Comparison of ENCODE assay signal across 9 cellular contexts in the genomic region with DNA sequence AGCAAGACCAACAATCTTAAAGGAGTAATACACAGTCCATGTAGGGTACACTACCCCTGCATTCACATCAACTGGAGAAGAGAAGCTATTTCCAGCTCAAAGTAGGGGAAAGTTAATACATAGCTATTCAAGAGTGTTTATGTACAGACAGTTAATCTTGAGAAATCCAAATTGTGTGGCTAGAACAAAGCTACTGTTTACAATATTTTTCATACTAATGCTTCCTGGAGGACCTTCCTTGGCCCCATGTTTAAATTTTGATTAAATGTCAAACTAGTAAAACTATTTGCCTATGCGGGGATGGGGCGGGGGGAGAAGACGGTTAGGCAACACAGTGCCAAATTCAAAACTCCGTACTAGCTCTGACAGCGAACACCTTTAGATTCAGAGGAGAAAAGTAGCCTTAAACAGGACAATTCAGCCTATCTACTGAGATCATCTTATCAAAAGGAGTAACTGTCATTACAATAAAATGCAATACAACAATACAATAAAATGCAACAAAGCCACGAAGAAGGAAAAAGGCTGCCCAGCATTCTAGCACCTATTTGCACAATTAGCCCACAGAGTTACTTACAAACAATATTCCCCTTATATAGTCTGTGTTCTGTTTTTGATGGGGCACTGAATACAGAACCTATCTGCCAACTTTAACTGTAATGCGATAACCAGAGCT. TPM values are rescaled to one million over a fixed set of nuclear protein-coding genes. Genes with fewer than 3 reads are reported as not detected.
A peak's percentile ranks its signal among the peaks of the same experiment; 100 is the strongest.
DNase-seq lines count a peak whose midpoint lies in the region; ATAC-seq, FAIRE-seq and TF ChIP-seq lines count a peak whose summit lies in the region.
"Had no signal": no experiment of that assay in that cellular context is flagged by ENCODE, and none has a peak within 500 bp of the region (broad histone marks: within the 10 kb centered on the region; RNA-seq: fewer than 3 reads in every experiment).

No MANE protein-coding gene starts in this region.

- ATAC-seq in activated T-cell treated with anti-CD3 and anti-CD28 coated beads, Interleukin-2, amount 50 U/mL, for 4 hours, result no peak
- peak; percentile 33 for ATAC-seq in left lung

- H3K4me3 ChIP-seq in left lung (no peak overlapping the region), tibial artery (no peak overlapping the region)

- no peaks in the 10 kb centered on the region for H3K27me3 ChIP-seq in left lung
- no peaks in the 10 kb centered on the region for H3K27me3 ChIP-seq in tibial artery

- no peak for TF ChIP-seq CTCF in left lung (IDR thresholded peaks at IDR 0.05)
- TF ChIP-seq CTCF in tibial artery (IDR thresholded peaks at IDR 0.05), result no peak

- intact Hi-C loops in left lung (cut with DNase I), result no loop called here
- intact Hi-C loops in tibial artery (cut with DNase I; ENCODE audit: low total_unique reads), result no loop called here

- H3K4me1 ChIP-seq in left lung (peaks cover 33 to 94% of the 10 kb centered on the region in 2 donors), tibial artery (peaks cover 0 to 92% (median 74%) of the 10 kb centered on the region in 4 donors)

- no peak for DNase-seq in activated T-cell treated with anti-CD3 and anti-CD28 coated beads, Interleukin-2, amount 50 U/mL, for 4 hours
- DNase-seq in activated T-cell treated with anti-CD3 and anti-CD28 coated beads, Interleukin-2, amount 50 U/mL, for 48 hours, result no peak
- DNase-seq in activated naive CD8-positive, alpha-beta T cell treated with anti-CD3 and anti-CD28 coated beads for 36 hours, result no peak
- DNase-seq in left lung (no peak), tibial artery (no peak), RCC 7860 (ENCODE audit: low spot score) (no peak), ACHN (no peak), caudate nucleus (lab: John Stamatoyannopoulos, UW) (no peak)
- DNase-seq: NCI-H1436 had no signal

- peaks cover 3% of the 10 kb centered on the region for H3K36me3 Mint-ChIP-seq in activated T-cell treated with anti-CD3 and anti-CD28 coated beads, Interleukin-2, amount 50 U/mL, for 4 hours (ENCODE audit: insufficient read depth)
- peaks cover 34% of the 10 kb centered on the region for H3K36me3 Mint-ChIP-seq in activated naive CD8-positive, alpha-beta T cell treated with anti-CD3 and anti-CD28 coated beads for 36 hours

- no peaks in the 10 kb centered on the region for H3K36me3 ChIP-seq in left lung
- H3K36me3 ChIP-seq in tibial artery, result no peaks in the 10 kb centered on the region

- peak overlapping the region; percentile 81 for H3K27ac Mint-ChIP-seq in activated naive CD8-positive, alpha-beta T cell treated with anti-CD3 and anti-CD28 coated beads for 36 hours

- peak overlapping the region in 1 of 2 donors; percentile 37 for H3K27ac ChIP-seq in left lung
- H3K27ac ChIP-seq in tibial artery, result peak overlapping the region; percentile 8 to 40
- no peak overlapping the region for H3K27ac ChIP-seq in caudate nucleus (ENCODE audit: low read depth, low read length)

- H3K9me3 ChIP-seq in left lung, result no peaks in the 10 kb centered on the region
- no peaks in the 10 kb centered on the region for H3K9me3 ChIP-seq in tibial artery

- in situ Hi-C loops in ACHN (cut with HindIII; ENCODE audit: low pct_ligation_motif_present, low pct_unique_long_range_greater_than_20kb, low sequenced_read_pairs), result no loop called here

- peaks cover 85% of the 10 kb centered on the region for H3K4me1 Mint-ChIP-seq in activated T-cell treated with anti-CD3 and anti-CD28 coated beads, Interleukin-2, amount 50 U/mL, for 4 hours (ENCODE audit: low read depth)
- H3K4me1 Mint-ChIP-seq in activated naive CD8-positive, alpha-beta T cell treated with anti-CD3 and anti-CD28 coated beads for 36 hours, result peaks cover 83% of the 10 kb centered on the region

- H3K27me3 Mint-ChIP-seq in activated T-cell treated with anti-CD3 and anti-CD28 coated beads, Interleukin-2, amount 50 U/mL, for 4 hours (ENCODE audit: low read depth), result no peaks in the 10 kb centered on the region
- H3K27me3 Mint-ChIP-seq in activated naive CD8-positive, alpha-beta T cell treated with anti-CD3 and anti-CD28 coated beads for 36 hours, result no peaks in the 10 kb centered on the region

- H3K9me3 Mint-ChIP-seq in activated T-cell treated with anti-CD3 and anti-CD28 coated beads, Interleukin-2, amount 50 U/mL, for 4 hours, result no peaks in the 10 kb centered on the region
- peaks cover 3% of the 10 kb centered on the region for H3K9me3 Mint-ChIP-seq in activated naive CD8-positive, alpha-beta T cell treated with anti-CD3 and anti-CD28 coated beads for 36 hours

- no peak for FAIRE-seq in RCC 7860 (lab: Jason Lieb, UNC)

- peak overlapping the region; percentile 57 for H3K4me3 Mint-ChIP-seq in activated T-cell treated with anti-CD3 and anti-CD28 coated beads, Interleukin-2, amount 50 U/mL, for 4 hours
- H3K4me3 Mint-ChIP-seq in activated naive CD8-positive, alpha-beta T cell treated with anti-CD3 and anti-CD28 coated beads for 36 hours, result no peak overlapping the region

RNA-seq across cellular contexts. Expression of a gene that starts 29.1 kb away (rescaled TPM):
- total RNA-seq in activated T-cell treated with anti-CD3 and anti-CD28 coated beads, Interleukin-2, amount 50 U/mL, for 4 hours, result 100 to 1,000 TPM; 102 to 113 (median 112) TPM
- total RNA-seq in activated naive CD8-positive, alpha-beta T cell treated with anti-CD3 and anti-CD28 coated beads for 36 hours, result 100 to 1,000 TPM; 110 to 113 TPM
- 10 to 100 TPM; 79.1 to 89.6 TPM for total RNA-seq in left lung
